Comparison of ENCODE assay signal across 8 cellular contexts in genomic region chr19:39765091-39766076, GRCh38. TPM values are rescaled to one million over a fixed set of nuclear protein-coding genes. Genes with fewer than 3 reads are reported as not detected.
DNase-seq lines count a peak whose midpoint lies in the region; ATAC-seq and TF ChIP-seq lines count a peak whose summit lies in the region.

No MANE protein-coding gene starts in this region.

- H3K4me3 ChIP-seq in HFF-Myc (replicated peaks; ENCODE audit: low read depth, low read length) (no peak overlapping the region), SU-DHL-6 (ENCODE audit: insufficient read depth, low read length, poor library complexity, severe bottlenecking) (no peak overlapping the region), upper lobe of left lung (no peak overlapping the region)

- H3K4me1 ChIP-seq in upper lobe of left lung: no peaks in the 10 kb centered on the region

- TF ChIP-seq CTCF in Calu3 (IDR thresholded peaks at IDR 0.05; ENCODE audit: unreplicated experiment) (peak; percentile 70), HFF-Myc (IDR thresholded peaks at IDR 0.05; ENCODE audit: low read depth, low read length, missing control alignments) (peak; percentile 94), SU-DHL-6 (IDR thresholded peaks at IDR 0.05; ENCODE audit: insufficient read depth, low read length, poor library complexity, severe bottlenecking) (peak; percentile 93), mesothelial cell of epicardium (IDR thresholded peaks at IDR 0.05; ENCODE audit: unreplicated experiment) (peak; percentile 84), upper lobe of left lung (IDR thresholded peaks at IDR 0.05) (peak; percentile 30 to 71 (median 43))

- no peak for TF ChIP-seq POLR2A in upper lobe of left lung (IDR thresholded peaks at IDR 0.05)

- no peaks in the 10 kb centered on the region for H3K27me3 ChIP-seq in SU-DHL-6 (ENCODE audit: low read length)
- H3K27me3 ChIP-seq in upper lobe of left lung: no peaks in the 10 kb centered on the region

- no peaks in the 10 kb centered on the region for H3K9me3 Mint-ChIP-seq in Calu3 (ENCODE audit: low read depth, unreplicated experiment)
- peaks cover 3% of the 10 kb centered on the region for H3K9me3 Mint-ChIP-seq in mesothelial cell of epicardium

- H3K4me1 Mint-ChIP-seq in Calu3 (ENCODE audit: low read depth, unreplicated experiment) (no peaks in the 10 kb centered on the region), mesothelial cell of epicardium (no peaks in the 10 kb centered on the region)

- H3K27ac ChIP-seq in SU-DHL-6 (ENCODE audit: low read depth, low read length) (no peak overlapping the region), upper lobe of left lung (no peak overlapping the region)

- no peak overlapping the region for H3K4me3 Mint-ChIP-seq in Calu3 (ENCODE audit: low read depth, unreplicated experiment)
- no peak overlapping the region for H3K4me3 Mint-ChIP-seq in mesothelial cell of epicardium

- H3K36me3 Mint-ChIP-seq in Calu3 (ENCODE audit: insufficient read depth, unreplicated experiment) (no peaks in the 10 kb centered on the region), mesothelial cell of epicardium (no peaks in the 10 kb centered on the region)

- no peak overlapping the region for H3K27ac Mint-ChIP-seq in Calu3 (ENCODE audit: unreplicated experiment)
- no peak overlapping the region for H3K27ac Mint-ChIP-seq in mesothelial cell of epicardium

- DNase-seq in Calu3: peak; percentile 71
- peak; percentile 20 for DNase-seq in HFF-Myc (ENCODE audit: extremely low read depth, low read depth)
- DNase-seq in dermis blood vessel endothelial cell: peak; percentile 76
- peak in 1 of 2 experiments; percentile 46 for DNase-seq in mesothelial cell of epicardium (ENCODE audit: low spot score in 2 of 2, unreplicated experiment in 2 of 2)
- peak in 1 of 2 donors; percentile 26 for DNase-seq in upper lobe of left lung

- no peaks in the 10 kb centered on the region for H4K20me1 ChIP-seq in SU-DHL-6 (ENCODE audit: low read depth, low read length)

- no TSS peak for BruUV-seq in Calu3 (replicated peaks; lab: Mats Ljungman, UMichigan)

- intact Hi-C loops in Calu3 (cut with micrococcal nuclease; ENCODE audit: unreplicated experiment): loop anchor here (5.0 to 10.0 kb wide), 2 partner anchors 88 to 211 kb away; no protein-coding TSS in a partner anchor

- no peaks in the 10 kb centered on the region for H3K79me2 ChIP-seq in SU-DHL-6 (ENCODE audit: insufficient read depth, low read length)

- WGBS in upper lobe of left lung, 2 donors: 49% methylated on average over 16 of the region's 16 CpGs

- H3F3A ChIP-seq in SU-DHL-6 (ENCODE audit: insufficient read depth): no peaks in the 10 kb centered on the region

- no peak for TF ChIP-seq EP300 in upper lobe of left lung (IDR thresholded peaks at IDR 0.05)

- H3K9ac ChIP-seq in SU-DHL-6 (ENCODE audit: low read length): no peak overlapping the region

- H3K9me2 ChIP-seq in SU-DHL-6 (replicated peaks; ENCODE audit: insufficient read depth, low read length): no peaks in the 10 kb centered on the region

- ATAC-seq in upper lobe of left lung (ENCODE audit: low FRiP score in 2 of 2) (no peak), GM19035 (IDR thresholded peaks at IDR 0.05; ENCODE audit: unreplicated experiment) (no peak), GM19455 (IDR thresholded peaks at IDR 0.05; ENCODE audit: unreplicated experiment) (no peak)

- H3K9me3 ChIP-seq in SU-DHL-6 (ENCODE audit: insufficient read depth, low read length): no peaks in the 10 kb centered on the region
- no peaks in the 10 kb centered on the region for H3K9me3 ChIP-seq in upper lobe of left lung

- no peak overlapping the region for H3K4me2 ChIP-seq in SU-DHL-6 (ENCODE audit: low read depth, low read length, poor library complexity, severe bottlenecking)

- H3K27me3 Mint-ChIP-seq in Calu3 (ENCODE audit: unreplicated experiment): peaks cover 65% of the 10 kb centered on the region
- peaks cover 21% of the 10 kb centered on the region for H3K27me3 Mint-ChIP-seq in mesothelial cell of epicardium (ENCODE audit: low read depth)

- H2AFZ ChIP-seq in SU-DHL-6 (ENCODE audit: low read depth, low read length, severe bottlenecking): no peak overlapping the region

- CTCF ChIA-PET in Calu3 (lab: Charles Lee): interaction anchor here (0.6 to 0.7 kb wide), 2 partner anchors 81 to 205 kb away, joined by 3 read pairs; partner anchors contain the start of genes FBL and PSMC4

- no peaks in the 10 kb centered on the region for H3K36me3 ChIP-seq in SU-DHL-6 (ENCODE audit: low read length)
- no peaks in the 10 kb centered on the region for H3K36me3 ChIP-seq in upper lobe of left lung

RNA-seq across cellular contexts. Expression of gene LEUTX, which starts 13.3 kb away (rescaled TPM):
- not detected in 2 replicates for total RNA-seq in Calu3 (2022)
- total RNA-seq in dermis blood vessel endothelial cell: not detected in 2 replicates
- total RNA-seq in mesothelial cell of epicardium: not detected in 3 replicates
- total RNA-seq in upper lobe of left lung: not detected

RNA-seq across cellular contexts. Expression of gene CLC, which starts 27.6 kb away (rescaled TPM):
- total RNA-seq in Calu3 (2022) (not detected in 2 replicates), dermis blood vessel endothelial cell (not detected in 2 replicates), mesothelial cell of epicardium (not detected in 3 replicates), upper lobe of left lung (not detected)

Comparison
In these comparisons a context has a peak if more than half of its experiments do, and no peak if none do; other contexts are left out.
1. CTCF ChIP-seq: peak in every context shown above with its lines; median percentile 94 in HFF-Myc; 93 in SU-DHL-6; 84 in mesothelial cell of epicardium; 70 in Calu3; 43 in upper lobe of left lung.